Comparison of ENCODE assay signal across 1 cellular context in the genomic region with DNA sequence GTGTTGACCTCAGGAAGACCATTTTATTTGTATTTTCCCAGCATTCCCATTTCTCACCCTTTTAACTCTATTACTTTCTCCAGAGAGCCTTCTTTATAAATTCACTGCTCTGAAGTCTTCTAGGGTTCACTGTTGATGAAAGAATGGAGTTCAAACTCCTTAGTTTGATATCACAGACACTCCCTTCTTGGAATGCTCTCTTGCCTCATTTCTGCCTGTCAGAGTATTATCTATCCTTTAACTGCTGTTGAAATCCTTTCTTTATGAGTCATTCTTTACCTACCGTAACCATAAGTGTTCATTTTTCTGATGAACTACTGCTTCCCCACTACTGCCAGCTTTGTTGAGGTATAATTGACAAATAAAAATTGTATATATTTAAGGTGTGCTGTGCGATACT.
TF ChIP-seq lines count a peak whose summit lies in the region.

No MANE protein-coding gene starts in this region.

TF ChIP-seq in GM12878, 131 proteins besides CTCF, POLR2A, EP300 and RAD21 (continued from another document):
- TF ChIP-seq, protein P1, sequence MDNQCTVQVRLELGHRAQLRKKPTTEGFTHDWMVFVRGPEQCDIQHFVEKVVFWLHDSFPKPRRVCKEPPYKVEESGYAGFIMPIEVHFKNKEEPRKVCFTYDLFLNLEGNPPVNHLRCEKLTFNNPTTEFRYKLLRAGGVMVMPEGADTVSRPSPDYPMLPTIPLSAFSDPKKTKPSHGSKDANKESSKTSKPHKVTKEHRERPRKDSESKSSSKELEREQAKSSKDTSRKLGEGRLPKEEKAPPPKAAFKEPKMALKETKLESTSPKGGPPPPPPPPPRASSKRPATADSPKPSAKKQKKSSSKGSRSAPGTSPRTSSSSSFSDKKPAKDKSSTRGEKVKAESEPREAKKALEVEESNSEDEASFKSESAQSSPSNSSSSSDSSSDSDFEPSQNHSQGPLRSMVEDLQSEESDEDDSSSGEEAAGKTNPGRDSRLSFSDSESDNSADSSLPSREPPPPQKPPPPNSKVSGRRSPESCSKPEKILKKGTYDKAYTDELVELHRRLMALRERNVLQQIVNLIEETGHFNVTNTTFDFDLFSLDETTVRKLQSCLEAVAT (IDR thresholded peaks at IDR 0.05) = no peak
- TF ChIP-seq RUNX3 (IDR thresholded peaks at IDR 0.05; ENCODE audit: low read length) (peak; percentile 28; the same call in 1 of the 2 replicates), ZNF384 (IDR thresholded peaks at IDR 0.05; ENCODE audit: borderline replicate concordance, low read depth, low read length) (no peak), JUNB (IDR thresholded peaks at IDR 0.05) (peak; percentile 44; the same call in 1 of the 2 replicates), ZNF217 (IDR thresholded peaks at IDR 0.05) (0 out of 2 replicates have a peak, but pooled peaks have one; percentile 45), KAT2A (conservative IDR thresholded peaks at IDR 0.05; ENCODE audit: control insufficient read depth, low read depth, low read length) (no peak), CEBPB (IDR thresholded peaks at IDR 0.05; ENCODE audit: borderline replicate concordance in 1 of 2, low read depth in 2 of 2, low read length in 2 of 2) (no peak), IKZF1 (conservative IDR thresholded peaks at IDR 0.05) (0 out of 2 replicates have a peak, but pooled peaks have one; percentile 15), IKZF2 (IDR thresholded peaks at IDR 0.05) (0 out of 4 replicates have a peak, but pooled peaks have one; percentile 7 to 16), EED (IDR thresholded peaks at IDR 0.05; ENCODE audit: low read depth) (no peak)
- TF ChIP-seq, protein P2, sequence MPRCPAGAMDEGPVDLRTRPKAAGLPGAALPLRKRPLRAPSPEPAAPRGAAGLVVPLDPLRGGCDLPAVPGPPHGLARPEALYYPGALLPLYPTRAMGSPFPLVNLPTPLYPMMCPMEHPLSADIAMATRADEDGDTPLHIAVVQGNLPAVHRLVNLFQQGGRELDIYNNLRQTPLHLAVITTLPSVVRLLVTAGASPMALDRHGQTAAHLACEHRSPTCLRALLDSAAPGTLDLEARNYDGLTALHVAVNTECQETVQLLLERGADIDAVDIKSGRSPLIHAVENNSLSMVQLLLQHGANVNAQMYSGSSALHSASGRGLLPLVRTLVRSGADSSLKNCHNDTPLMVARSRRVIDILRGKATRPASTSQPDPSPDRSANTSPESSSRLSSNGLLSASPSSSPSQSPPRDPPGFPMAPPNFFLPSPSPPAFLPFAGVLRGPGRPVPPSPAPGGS (IDR thresholded peaks at IDR 0.05; ENCODE audit: borderline replicate concordance, insufficient read depth, low read depth, low read length, poor library complexity, severe bottlenecking) = no peak
- TF ChIP-seq, protein P3, sequence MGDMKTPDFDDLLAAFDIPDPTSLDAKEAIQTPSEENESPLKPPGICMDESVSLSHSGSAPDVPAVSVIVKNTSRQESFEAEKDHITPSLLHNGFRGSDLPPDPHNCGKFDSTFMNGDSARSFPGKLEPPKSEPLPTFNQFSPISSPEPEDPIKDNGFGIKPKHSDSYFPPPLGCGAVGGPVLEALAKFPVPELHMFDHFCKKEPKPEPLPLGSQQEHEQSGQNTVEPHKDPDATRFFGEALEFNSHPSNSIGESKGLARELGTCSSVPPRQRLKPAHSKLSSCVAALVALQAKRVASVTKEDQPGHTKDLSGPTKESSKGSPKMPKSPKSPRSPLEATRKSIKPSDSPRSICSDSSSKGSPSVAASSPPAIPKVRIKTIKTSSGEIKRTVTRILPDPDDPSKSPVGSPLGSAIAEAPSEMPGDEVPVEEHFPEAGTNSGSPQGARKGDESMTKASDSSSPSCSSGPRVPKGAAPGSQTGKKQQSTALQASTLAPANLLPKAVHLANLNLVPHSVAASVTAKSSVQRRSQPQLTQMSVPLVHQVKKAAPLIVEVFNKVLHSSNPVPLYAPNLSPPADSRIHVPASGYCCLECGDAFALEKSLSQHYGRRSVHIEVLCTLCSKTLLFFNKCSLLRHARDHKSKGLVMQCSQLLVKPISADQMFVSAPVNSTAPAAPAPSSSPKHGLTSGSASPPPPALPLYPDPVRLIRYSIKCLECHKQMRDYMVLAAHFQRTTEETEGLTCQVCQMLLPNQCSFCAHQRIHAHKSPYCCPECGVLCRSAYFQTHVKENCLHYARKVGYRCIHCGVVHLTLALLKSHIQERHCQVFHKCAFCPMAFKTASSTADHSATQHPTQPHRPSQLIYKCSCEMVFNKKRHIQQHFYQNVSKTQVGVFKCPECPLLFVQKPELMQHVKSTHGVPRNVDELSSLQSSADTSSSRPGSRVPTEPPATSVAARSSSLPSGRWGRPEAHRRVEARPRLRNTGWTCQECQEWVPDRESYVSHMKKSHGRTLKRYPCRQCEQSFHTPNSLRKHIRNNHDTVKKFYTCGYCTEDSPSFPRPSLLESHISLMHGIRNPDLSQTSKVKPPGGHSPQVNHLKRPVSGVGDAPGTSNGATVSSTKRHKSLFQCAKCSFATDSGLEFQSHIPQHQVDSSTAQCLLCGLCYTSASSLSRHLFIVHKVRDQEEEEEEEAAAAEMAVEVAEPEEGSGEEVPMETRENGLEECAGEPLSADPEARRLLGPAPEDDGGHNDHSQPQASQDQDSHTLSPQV (IDR thresholded peaks at IDR 0.05) = no peak
